1 cellular context compared by ENCODE assay signal in the genomic region with DNA sequence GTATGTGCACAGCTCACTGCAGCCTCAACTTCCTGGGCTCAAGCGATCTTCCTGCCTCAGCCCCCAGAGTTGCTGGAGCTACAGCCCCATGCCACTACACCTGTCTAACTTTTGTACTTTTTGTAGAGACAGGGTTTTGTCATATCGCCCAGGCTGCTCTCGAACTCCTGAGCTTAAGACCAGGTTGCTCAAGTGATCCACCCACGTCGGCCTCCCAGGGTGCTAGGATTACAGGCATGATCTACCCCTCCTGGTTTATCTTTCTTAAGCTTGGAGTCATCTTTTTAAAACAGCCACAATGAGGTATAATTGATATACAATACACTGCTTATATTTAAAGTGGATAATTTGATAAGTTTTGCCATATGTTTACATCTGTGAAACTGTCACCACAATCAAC.
TF ChIP-seq lines count a peak whose summit lies in the region.

No MANE protein-coding gene starts in this region.

TF ChIP-seq in GM23338, 12 proteins besides CTCF, POLR2A, EP300 and RAD21 (continued from another document):
- TF ChIP-seq, protein P1, sequence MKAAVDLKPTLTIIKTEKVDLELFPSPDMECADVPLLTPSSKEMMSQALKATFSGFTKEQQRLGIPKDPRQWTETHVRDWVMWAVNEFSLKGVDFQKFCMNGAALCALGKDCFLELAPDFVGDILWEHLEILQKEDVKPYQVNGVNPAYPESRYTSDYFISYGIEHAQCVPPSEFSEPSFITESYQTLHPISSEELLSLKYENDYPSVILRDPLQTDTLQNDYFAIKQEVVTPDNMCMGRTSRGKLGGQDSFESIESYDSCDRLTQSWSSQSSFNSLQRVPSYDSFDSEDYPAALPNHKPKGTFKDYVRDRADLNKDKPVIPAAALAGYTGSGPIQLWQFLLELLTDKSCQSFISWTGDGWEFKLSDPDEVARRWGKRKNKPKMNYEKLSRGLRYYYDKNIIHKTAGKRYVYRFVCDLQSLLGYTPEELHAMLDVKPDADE (IDR thresholded peaks at IDR 0.05): no peak
- TF ChIP-seq JUNB (IDR thresholded peaks at IDR 0.05; ENCODE audit: unreplicated experiment): no peak
- TF ChIP-seq EZH2 (IDR thresholded peaks at IDR 0.05; ENCODE audit: low read depth, unreplicated experiment): no peak
- TF ChIP-seq EZH2phosphoT487 (IDR thresholded peaks at IDR 0.05; ENCODE audit: unreplicated experiment): no peak
